1 cellular context compared by ENCODE assay signal in genomic region chrX:15202458-15203177, GRCh38.
TF ChIP-seq lines count a peak whose summit lies in the region.

No MANE protein-coding gene starts in this region.

TF ChIP-seq in GM12878, 131 proteins besides CTCF, POLR2A, EP300 and RAD21 (continued from another document and continues in another):
- TF ChIP-seq SREBF1 (IDR thresholded peaks at IDR 0.05; ENCODE audit: low read length) (no peak), BCLAF1 (IDR thresholded peaks at IDR 0.05) (no peak), MXI1 (IDR thresholded peaks at IDR 0.05; ENCODE audit: low read depth, low read length) (no peak), CBFB (IDR thresholded peaks at IDR 0.05; ENCODE audit: low read depth) (peak; percentile 64; the same call in 1 of the 2 replicates), RUNX3 (IDR thresholded peaks at IDR 0.05; ENCODE audit: low read length) (peak; percentile 95), PBX3 (IDR thresholded peaks at IDR 0.05; ENCODE audit: insufficient replicate concordance, low read depth, low read length) (no peak), ZSCAN29 (IDR thresholded peaks at IDR 0.05) (no peak), SIN3A (IDR thresholded peaks at IDR 0.05; ENCODE audit: low read depth, low read length) (no peak), CBX5 (IDR thresholded peaks at IDR 0.05; ENCODE audit: low read depth) (no peak), ZZZ3 (IDR thresholded peaks at IDR 0.05; ENCODE audit: control insufficient read depth, insufficient read length, low read depth) (no peak), CREB1 (IDR thresholded peaks at IDR 0.05; ENCODE audit: low read depth) (peak; percentile 30; the same call in 1 of the 2 replicates), ASH2L (IDR thresholded peaks at IDR 0.05; ENCODE audit: borderline replicate concordance, low read depth) (no peak), MTA3 (IDR thresholded peaks at IDR 0.05; ENCODE audit: borderline replicate concordance, low read length) (0 out of 2 replicates have a peak, but pooled peaks have one; percentile 33), BHLHE40 (IDR thresholded peaks at IDR 0.05; ENCODE audit: borderline replicate concordance in 1 of 2, low read depth in 2 of 2, low read length in 1 of 2) (peak; percentile 38 to 63; a peak in 2 of 4 replicates), TCF12 (IDR thresholded peaks at IDR 0.05; ENCODE audit: low read depth, low read length) (no peak), NRF1 (conservative IDR thresholded peaks at IDR 0.05; ENCODE audit: low read depth, low read length) (no peak), TAF1 (IDR thresholded peaks at IDR 0.05; ENCODE audit: borderline replicate concordance, low read depth, low read length) (no peak), CHD1 (IDR thresholded peaks at IDR 0.05; ENCODE audit: low read depth, low read length) (no peak), IRF4 (IDR thresholded peaks at IDR 0.05; ENCODE audit: low read depth, low read length) (0 out of 2 replicates have a peak, but pooled peaks have one; percentile 28), GATAD2B (conservative IDR thresholded peaks at IDR 0.05; ENCODE audit: low read depth) (0 out of 2 replicates have a peak, but pooled peaks have one; percentile 40), YY1 (IDR thresholded peaks at IDR 0.05; ENCODE audit: low read depth, low read length) (no peak), IRF5 (IDR thresholded peaks at IDR 0.05; ENCODE audit: borderline replicate concordance) (no peak), CEBPZ (IDR thresholded peaks at IDR 0.05; ENCODE audit: low read depth, low read length) (no peak), ZBTB4 (CRISPR knock-in tag; IDR thresholded peaks at IDR 0.05) (no peak), RELA (IDR thresholded peaks at IDR 0.05; ENCODE audit: borderline replicate concordance, partially characterized antibody) (no peak), NFXL1 (IDR thresholded peaks at IDR 0.05; ENCODE audit: borderline replicate concordance) (no peak), HDAC2 (IDR thresholded peaks at IDR 0.05) (no peak), JUNB (IDR thresholded peaks at IDR 0.05) (peak; percentile 93), STAT1 (conservative IDR thresholded peaks at IDR 0.05) (no peak), NFIC (IDR thresholded peaks at IDR 0.05; ENCODE audit: low read depth, low read length) (peak; percentile 94; the same call in 1 of the 2 replicates), IKZF1 (conservative IDR thresholded peaks at IDR 0.05) (peak; percentile 84), TCF7 (IDR thresholded peaks at IDR 0.05; ENCODE audit: borderline replicate concordance) (no peak), FOXM1 (IDR thresholded peaks at IDR 0.05; ENCODE audit: low read depth, low read length) (peak; percentile 88; the same call in 1 of the 2 replicates), GABPA (IDR thresholded peaks at IDR 0.05; ENCODE audit: low read depth) (peak; percentile 63; the same call in 1 of the 2 replicates), MTA2 (IDR thresholded peaks at IDR 0.05; ENCODE audit: low read depth) (peak; percentile 86), PAX8 (IDR thresholded peaks at IDR 0.05) (no peak), BACH1 (IDR thresholded peaks at IDR 0.05; ENCODE audit: borderline replicate concordance) (peak; percentile 79; the same call in 1 of the 2 replicates), MYB (IDR thresholded peaks at IDR 0.05; ENCODE audit: borderline replicate concordance, low read depth, low read length) (no peak)
- TF ChIP-seq, protein P1, sequence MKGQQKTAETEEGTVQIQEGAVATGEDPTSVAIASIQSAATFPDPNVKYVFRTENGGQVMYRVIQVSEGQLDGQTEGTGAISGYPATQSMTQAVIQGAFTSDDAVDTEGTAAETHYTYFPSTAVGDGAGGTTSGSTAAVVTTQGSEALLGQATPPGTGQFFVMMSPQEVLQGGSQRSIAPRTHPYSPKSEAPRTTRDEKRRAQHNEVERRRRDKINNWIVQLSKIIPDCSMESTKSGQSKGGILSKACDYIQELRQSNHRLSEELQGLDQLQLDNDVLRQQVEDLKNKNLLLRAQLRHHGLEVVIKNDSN (IDR thresholded peaks at IDR 0.05; ENCODE audit: borderline replicate concordance, extremely low read length, insufficient read depth, low read depth, low read length): no peak
- TF ChIP-seq, protein P2, sequence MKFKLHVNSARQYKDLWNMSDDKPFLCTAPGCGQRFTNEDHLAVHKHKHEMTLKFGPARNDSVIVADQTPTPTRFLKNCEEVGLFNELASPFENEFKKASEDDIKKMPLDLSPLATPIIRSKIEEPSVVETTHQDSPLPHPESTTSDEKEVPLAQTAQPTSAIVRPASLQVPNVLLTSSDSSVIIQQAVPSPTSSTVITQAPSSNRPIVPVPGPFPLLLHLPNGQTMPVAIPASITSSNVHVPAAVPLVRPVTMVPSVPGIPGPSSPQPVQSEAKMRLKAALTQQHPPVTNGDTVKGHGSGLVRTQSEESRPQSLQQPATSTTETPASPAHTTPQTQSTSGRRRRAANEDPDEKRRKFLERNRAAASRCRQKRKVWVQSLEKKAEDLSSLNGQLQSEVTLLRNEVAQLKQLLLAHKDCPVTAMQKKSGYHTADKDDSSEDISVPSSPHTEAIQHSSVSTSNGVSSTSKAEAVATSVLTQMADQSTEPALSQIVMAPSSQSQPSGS (IDR thresholded peaks at IDR 0.05; ENCODE audit: low read length): peak; percentile 83
- TF ChIP-seq, protein P3, sequence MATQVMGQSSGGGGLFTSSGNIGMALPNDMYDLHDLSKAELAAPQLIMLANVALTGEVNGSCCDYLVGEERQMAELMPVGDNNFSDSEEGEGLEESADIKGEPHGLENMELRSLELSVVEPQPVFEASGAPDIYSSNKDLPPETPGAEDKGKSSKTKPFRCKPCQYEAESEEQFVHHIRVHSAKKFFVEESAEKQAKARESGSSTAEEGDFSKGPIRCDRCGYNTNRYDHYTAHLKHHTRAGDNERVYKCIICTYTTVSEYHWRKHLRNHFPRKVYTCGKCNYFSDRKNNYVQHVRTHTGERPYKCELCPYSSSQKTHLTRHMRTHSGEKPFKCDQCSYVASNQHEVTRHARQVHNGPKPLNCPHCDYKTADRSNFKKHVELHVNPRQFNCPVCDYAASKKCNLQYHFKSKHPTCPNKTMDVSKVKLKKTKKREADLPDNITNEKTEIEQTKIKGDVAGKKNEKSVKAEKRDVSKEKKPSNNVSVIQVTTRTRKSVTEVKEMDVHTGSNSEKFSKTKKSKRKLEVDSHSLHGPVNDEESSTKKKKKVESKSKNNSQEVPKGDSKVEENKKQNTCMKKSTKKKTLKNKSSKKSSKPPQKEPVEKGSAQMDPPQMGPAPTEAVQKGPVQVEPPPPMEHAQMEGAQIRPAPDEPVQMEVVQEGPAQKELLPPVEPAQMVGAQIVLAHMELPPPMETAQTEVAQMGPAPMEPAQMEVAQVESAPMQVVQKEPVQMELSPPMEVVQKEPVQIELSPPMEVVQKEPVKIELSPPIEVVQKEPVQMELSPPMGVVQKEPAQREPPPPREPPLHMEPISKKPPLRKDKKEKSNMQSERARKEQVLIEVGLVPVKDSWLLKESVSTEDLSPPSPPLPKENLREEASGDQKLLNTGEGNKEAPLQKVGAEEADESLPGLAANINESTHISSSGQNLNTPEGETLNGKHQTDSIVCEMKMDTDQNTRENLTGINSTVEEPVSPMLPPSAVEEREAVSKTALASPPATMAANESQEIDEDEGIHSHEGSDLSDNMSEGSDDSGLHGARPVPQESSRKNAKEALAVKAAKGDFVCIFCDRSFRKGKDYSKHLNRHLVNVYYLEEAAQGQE (IDR thresholded peaks at IDR 0.05; ENCODE audit: low read depth, low read length): no peak
